ENCODE assay signal across 19 cellular contexts in the genomic region with DNA sequence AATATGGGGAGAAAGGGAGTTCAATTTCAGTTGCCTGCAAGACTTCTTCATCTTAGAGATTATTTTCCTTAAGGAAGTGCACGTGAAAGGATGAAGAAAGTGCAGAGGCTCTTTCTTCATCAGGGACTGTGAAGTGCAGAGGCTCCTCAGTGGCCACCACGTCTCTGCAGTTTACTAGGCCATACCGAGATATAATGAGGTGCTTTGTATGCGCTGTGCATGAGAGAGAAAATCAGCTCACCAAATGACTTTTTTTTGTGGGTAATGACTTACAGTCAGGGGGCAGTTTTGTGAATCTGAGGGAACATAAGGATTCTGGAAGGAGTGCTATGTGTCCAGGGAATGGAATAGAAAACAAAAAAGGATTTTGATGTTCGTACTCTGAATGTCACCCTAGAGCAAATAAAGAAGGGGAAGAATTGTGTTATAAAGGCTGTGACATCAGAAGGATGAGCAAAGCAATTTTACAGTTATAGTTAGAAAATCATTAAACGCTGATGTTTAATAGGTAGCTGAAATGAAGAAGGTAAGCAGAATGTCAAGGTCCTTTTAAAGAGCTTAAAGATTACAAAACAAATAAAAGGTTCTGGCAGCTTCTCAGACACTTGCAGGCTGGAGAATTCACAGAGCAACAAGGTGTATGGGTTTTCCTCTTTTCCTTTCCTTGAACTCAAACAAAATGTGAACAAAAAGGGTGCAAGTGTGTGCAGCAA.
"Had no signal": no experiment of that assay in that cellular context is flagged by ENCODE, and none has a peak within 500 bp of the region (broad histone marks: within the 10 kb centered on the region; RNA-seq: fewer than 3 reads in every experiment).

No MANE protein-coding gene starts in this region.

- FAIRE-seq: endothelial cell of umbilical vein had no signal

- H3K4me1 Mint-ChIP-seq: activated B cell treated with CpG ODN at 0.5 μM for 24 hours; central memory CD8-positive, alpha-beta T cell; naive thymus-derived CD8-positive, alpha-beta T cell had no signal

- H3K4me3 Mint-ChIP-seq: activated B cell treated with CpG ODN at 0.5 μM for 24 hours; activated CD8-positive, alpha-beta T cell treated with anti-CD3 and anti-CD28 coated beads for 36 hours; activated T-cell treated with anti-CD3 and anti-CD28 coated beads, Interleukin-2, amount 50 U/mL, for 4 hours; central memory CD8-positive, alpha-beta T cell; naive thymus-derived CD8-positive, alpha-beta T cell had no signal

- DNase-seq: activated B cell treated with CpG ODN at 0.5 μM for 24 hours; activated CD4-positive, alpha-beta T cell treated with anti-CD3 and anti-CD28 coated beads for 48 hours; activated CD8-positive, alpha-beta T cell treated with anti-CD3 and anti-CD28 coated beads for 36 hours; activated gamma-delta T cell; activated T-cell treated with anti-CD3 and anti-CD28 coated beads, Interleukin-2, amount 50 U/mL, for 4 hours; brain microvascular endothelial cell; effector CD8-positive, alpha-beta T cell; esophagus squamous epithelium; naive thymus-derived CD8-positive, alpha-beta T cell; psoas muscle; sigmoid colon; stimulated activated CD4-positive, alpha-beta T cell treated with anti-CD3 and anti-CD28 coated beads, Interleukin-1b, Interleukin-23, amount 100 ng/mL, for 48 hours; stomach; testis; upper lobe of right lung had no signal

- ATAC-seq: activated CD8-positive, alpha-beta T cell treated with anti-CD3 and anti-CD28 coated beads for 36 hours; activated naive CD4-positive, alpha-beta T cell treated with anti-CD3 and anti-CD28 coated beads, Interleukin-2, amount 50 U/mL, for 72 hours; activated T-cell treated with anti-CD3 and anti-CD28 coated beads, Interleukin-2, amount 50 U/mL, for 4 hours; left lobe of liver; naive thymus-derived CD8-positive, alpha-beta T cell; psoas muscle; upper lobe of right lung had no signal

- H3K36me3 Mint-ChIP-seq: activated naive CD4-positive, alpha-beta T cell treated with anti-CD3 and anti-CD28 coated beads, Interleukin-2, amount 50 U/mL, for 72 hours had no signal

- H3K4me1 ChIP-seq: psoas muscle had no signal

- H3K36me3 ChIP-seq: brain microvascular endothelial cell, esophagus squamous epithelium, sigmoid colon, stomach, upper lobe of right lung had no signal

- H3K27ac ChIP-seq: brain microvascular endothelial cell, esophagus squamous epithelium, psoas muscle, stomach, testis, upper lobe of right lung had no signal

- H3K27me3 ChIP-seq: brain microvascular endothelial cell, esophagus squamous epithelium, sigmoid colon, stomach, testis, upper lobe of right lung had no signal

- H3K27ac Mint-ChIP-seq: activated B cell treated with CpG ODN at 0.5 μM for 24 hours; activated CD8-positive, alpha-beta T cell treated with anti-CD3 and anti-CD28 coated beads for 36 hours; activated naive CD4-positive, alpha-beta T cell treated with anti-CD3 and anti-CD28 coated beads, Interleukin-2, amount 50 U/mL, for 72 hours; naive thymus-derived CD8-positive, alpha-beta T cell had no signal

- H3K4me3 ChIP-seq: esophagus squamous epithelium, psoas muscle, sigmoid colon, stomach, testis, upper lobe of right lung had no signal

- H3K9me3 ChIP-seq: esophagus squamous epithelium, psoas muscle, sigmoid colon, stomach, testis, upper lobe of right lung had no signal

- H3K27me3 Mint-ChIP-seq: activated B cell treated with CpG ODN at 0.5 μM for 24 hours; activated CD8-positive, alpha-beta T cell treated with anti-CD3 and anti-CD28 coated beads for 36 hours; central memory CD8-positive, alpha-beta T cell; naive thymus-derived CD8-positive, alpha-beta T cell had no signal
